Comparison of ENCODE assay signal across 8 cellular contexts in the genomic region with DNA sequence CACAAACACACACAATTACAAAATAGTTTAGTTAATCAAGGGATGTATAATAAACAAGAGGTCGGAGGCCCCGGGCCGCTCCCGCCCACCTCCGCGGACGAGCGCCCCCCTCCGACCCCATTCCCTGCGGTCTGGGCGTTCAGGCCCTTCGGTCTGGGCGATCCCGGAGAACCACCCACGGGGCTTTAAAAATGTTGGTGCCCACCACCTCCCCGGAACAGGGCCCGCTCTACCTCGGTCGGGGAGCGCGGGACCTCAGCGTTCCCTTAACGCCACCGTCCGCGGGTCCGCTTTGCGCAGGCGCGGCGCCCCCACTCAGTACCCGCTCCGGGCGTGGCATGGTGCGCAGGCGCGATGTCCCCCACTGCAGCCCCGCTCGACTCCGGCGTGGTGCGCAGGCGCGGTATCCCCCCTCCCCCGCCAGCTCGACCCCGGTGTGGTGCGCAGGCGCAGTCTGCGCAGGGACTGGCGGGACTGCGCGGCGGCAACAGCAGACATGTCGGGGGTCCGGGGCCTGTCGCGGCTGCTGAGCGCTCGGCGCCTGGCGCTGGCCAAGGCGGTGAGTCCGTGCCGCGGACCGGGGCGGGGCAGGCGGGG. TPM values are rescaled to one million over a fixed set of nuclear protein-coding genes. Genes with fewer than 3 reads are reported as not detected.
DNase-seq lines count a peak whose midpoint lies in the region; ATAC-seq and TF ChIP-seq lines count a peak whose summit lies in the region.

A gene with protein sequence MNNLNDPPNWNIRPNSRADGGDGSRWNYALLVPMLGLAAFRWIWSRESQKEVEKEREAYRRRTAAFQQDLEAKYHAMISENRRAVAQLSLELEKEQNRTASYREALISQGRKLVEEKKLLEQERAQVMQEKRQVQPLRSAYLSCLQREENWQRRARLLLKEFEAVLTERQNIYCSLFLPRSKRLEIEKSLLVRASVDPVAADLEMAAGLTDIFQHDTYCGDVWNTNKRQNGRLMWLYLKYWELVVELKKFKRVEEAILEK (minus strand): TSS at position 294 of the 597 bp plus-strand sequence. CDS start 1,304 bp downstream, outside the sequence.
A gene (plus strand): TSS at position 461 of the 597 bp plus-strand sequence. CDS start 36 bp downstream, at position 497.

- H3K36me3 ChIP-seq in aorta (ENCODE audit: control insufficient read depth in 1 of 2, insufficient read depth in 2 of 2, low read length in 1 of 2), result peaks cover 0 to 4% of the 10 kb centered on the region in 2 donors

- DNase-seq in NCI-H2029 (lab: John Stamatoyannopoulos, UW) (peak; percentile 93), T-helper 22 cell (ENCODE audit: low read depth) (peak; percentile 94), astrocyte of the cerebellum (ENCODE audit: low read depth) (peak; percentile 77), hippocampal formation (lab: John Stamatoyannopoulos, UW) (peak; percentile 81 to 90), renal cortical epithelial cell (ENCODE audit: low read depth) (peak; percentile 72), aorta (peak; percentile 98 to 100)

- intact Hi-C loops in aorta (cut with DNase I), result no loop called here

- no peaks in the 10 kb centered on the region for H3K27me3 ChIP-seq in aorta (ENCODE audit: control insufficient read depth in 1 of 2, insufficient read depth in 2 of 2, low read length in 1 of 2)

- no peaks in the 10 kb centered on the region for H3K9me3 ChIP-seq in aorta (ENCODE audit: control insufficient read depth, low read length)

- H3K27ac ChIP-seq in aorta (ENCODE audit: low read depth in 1 of 2, low read length in 2 of 2), result peak within 1 kb of the TSS in 1 of 2 donors; percentile 67

- 1% methylated on average over 58 to 69 of the region's 69 CpGs for WGBS in aorta, 2 donors

- in situ Hi-C loops in astrocyte of the cerebellum (cut with HindIII; ENCODE audit: low sequenced_read_pairs), result no loop called here

- peak; percentile 75 for ATAC-seq in GM18511 (IDR thresholded peaks at IDR 0.05; ENCODE audit: unreplicated experiment)
- ATAC-seq in HG02981 (IDR thresholded peaks at IDR 0.05; ENCODE audit: unreplicated experiment), result peak; percentile 69
- peak; percentile 98 for ATAC-seq in aorta (ENCODE audit: low FRiP score)

- TF ChIP-seq CTCF in astrocyte of the cerebellum (IDR thresholded peaks at IDR 0.05; ENCODE audit: low read depth, low read length, missing control alignments), result peak; percentile 50

- H3K4me1 ChIP-seq in aorta (ENCODE audit: control insufficient read depth in 1 of 2, insufficient read depth in 2 of 2, low read length in 2 of 2), result no peaks in the 10 kb centered on the region

- H3K4me3 ChIP-seq in astrocyte of the cerebellum (ENCODE audit: low read depth, low read length) (peak within 1 kb of the TSS; percentile 95), aorta (ENCODE audit: low read length in 2 of 2) (peak within 1 kb of the TSS; percentile 88 to 97)

RNA-seq across cellular contexts. Expression of the first gene that starts in this region (rescaled TPM):
- 3.6 and 9.9 TPM in 2 replicates for total RNA-seq in renal cortical epithelial cell
- 1 to 10 TPM; 5.6 to 6.7 TPM for total RNA-seq in aorta
- 1 to 10 TPM; 2.1 to 2.9 TPM for polyA plus RNA-seq in aorta

RNA-seq across cellular contexts. Expression of the second gene that starts in this region (rescaled TPM):
- total RNA-seq in renal cortical epithelial cell, result 128 and 233 TPM in 2 replicates
- total RNA-seq in aorta, result 10 to 100 TPM; 73.5 to 89.4 TPM
- polyA plus RNA-seq in aorta, result 10 to 100 TPM; 61.9 to 76.3 TPM
